Comparison of ENCODE assay signal across 17 cellular contexts in genomic region chr2:162012565-162012869, GRCh38.
DNase-seq lines count a peak whose midpoint lies in the region; ATAC-seq and TF ChIP-seq lines count a peak whose summit lies in the region.
"Had no signal": no experiment of that assay in that cellular context is flagged by ENCODE, and none has a peak within 500 bp of the region (broad histone marks: within the 10 kb centered on the region; RNA-seq: fewer than 3 reads in every experiment).

No MANE protein-coding gene starts in this region.

- DNase-seq in activated CD4-positive, CD25-positive, alpha-beta regulatory T cell (lab: John Stamatoyannopoulos, UW): no peak
- DNase-seq in DND-41: no peak
- DNase-seq in naive thymus-derived CD8-positive, alpha-beta T cell: peak in 2 of 10 donors; percentile 20 to 25
- no peak for DNase-seq in WTC11 (ENCODE audit: low spot score)
- DNase-seq in left ventricle myocardium superior: no peak
- no peak for DNase-seq in NCI-H1417 treated with DMSO at 0.1 percent for 48 hours (lab: John Stamatoyannopoulos, UW)
- DNase-seq: hippocampal formation, KG1, NCI-H1105, NCI-H526, SHP77 treated with DMSO at 0.1 percent for 48 hours, T-helper 9 cell, thyroid gland had no signal

- CTCF ChIA-PET in WTC11 (lab: Charles Lee): no interaction called here

- H3K4me3 ChIP-seq in DND-41 (ENCODE audit: low read depth in 1 of 2, low read length in 2 of 2): no peak overlapping the region
- H3K4me3 ChIP-seq: BLaER1, neural progenitor cell, thyroid gland had no signal

- H4K20me1 ChIP-seq in DND-41 (ENCODE audit: insufficient read depth, low read length): no peaks in the 10 kb centered on the region
- H4K20me1 ChIP-seq: BLaER1 had no signal

- intact Hi-C loops in left ventricle myocardium superior (cut with micrococcal nuclease): no loop called here

- 0 out of 2 replicates have a peak, but pooled peaks cover 4% of the 10 kb centered on the region for H3K79me2 ChIP-seq in DND-41 (ENCODE audit: insufficient read depth, low read length)

- TF ChIP-seq CTCF in DND-41 (IDR thresholded peaks at IDR 0.05; ENCODE audit: borderline replicate concordance, extremely low read depth, low read length, poor library complexity, severe bottlenecking) (no peak), WTC11 (IDR thresholded peaks at IDR 0.05) (no peak)

- peak overlapping the region; percentile 37 for H3K9ac ChIP-seq in DND-41 (ENCODE audit: low read depth, low read length)
- H3K9ac ChIP-seq: BLaER1, neural progenitor cell had no signal

- H3K27me3 Mint-ChIP-seq in activated naive CD8-positive, alpha-beta T cell: no peaks in the 10 kb centered on the region
- no peaks in the 10 kb centered on the region for H3K27me3 Mint-ChIP-seq in naive thymus-derived CD8-positive, alpha-beta T cell
- H3K27me3 Mint-ChIP-seq in WTC11 (ENCODE audit: low read depth): no peaks in the 10 kb centered on the region

- H3K27ac Mint-ChIP-seq in activated naive CD8-positive, alpha-beta T cell: peak overlapping the region; percentile 98
- peak overlapping the region; percentile 93 to 99 (median 97) for H3K27ac Mint-ChIP-seq in naive thymus-derived CD8-positive, alpha-beta T cell
- no peak overlapping the region for H3K27ac Mint-ChIP-seq in WTC11
- H3K27ac Mint-ChIP-seq: neural progenitor cell had no signal

- H3K36me3 ChIP-seq in DND-41 (ENCODE audit: insufficient read depth, low read length): peaks cover 81% of the 10 kb centered on the region
- H3K36me3 ChIP-seq: BLaER1, neural progenitor cell, thyroid gland had no signal

- peaks cover 3% of the 10 kb centered on the region for H3K9me3 Mint-ChIP-seq in activated naive CD8-positive, alpha-beta T cell (ENCODE audit: low read depth)
- no peaks in the 10 kb centered on the region for H3K9me3 Mint-ChIP-seq in naive thymus-derived CD8-positive, alpha-beta T cell
- no peaks in the 10 kb centered on the region for H3K9me3 Mint-ChIP-seq in WTC11
- H3K9me3 Mint-ChIP-seq: neural progenitor cell had no signal

- H3K9me3 ChIP-seq in DND-41 (ENCODE audit: insufficient read depth, low read length, severe bottlenecking): no peaks in the 10 kb centered on the region
- H3K9me3 ChIP-seq: BLaER1, thyroid gland had no signal

- peaks cover 80% of the 10 kb centered on the region for H3K4me1 Mint-ChIP-seq in activated naive CD8-positive, alpha-beta T cell (ENCODE audit: low read depth)
- peaks cover 30 to 73% (median 67%) of the 10 kb centered on the region in 4 donors for H3K4me1 Mint-ChIP-seq in naive thymus-derived CD8-positive, alpha-beta T cell
- peaks cover 29% of the 10 kb centered on the region for H3K4me1 Mint-ChIP-seq in WTC11

- no peaks in the 10 kb centered on the region for H3K27me3 ChIP-seq in DND-41 (ENCODE audit: insufficient read depth, low read length, poor library complexity)
- H3K27me3 ChIP-seq: BLaER1, neural progenitor cell, thyroid gland had no signal

- ATAC-seq in activated CD4-positive, CD25-positive, alpha-beta regulatory T cell treated with anti-CD3 and anti-CD28 coated beads, Interleukin-2, amount 50 U/mL, for 24 hours: peak; percentile 13 to 32
- peak; percentile 31 for ATAC-seq in DND-41 (ENCODE audit: insufficient read depth, low read depth)
- ATAC-seq in naive thymus-derived CD8-positive, alpha-beta T cell: peak in 1 of 2 donors; percentile 14
- no peak for ATAC-seq in WTC11
- ATAC-seq in left ventricle myocardium superior: no peak

- H2AFZ ChIP-seq in DND-41 (ENCODE audit: low read depth, low read length): no peak overlapping the region
- H2AFZ ChIP-seq: neural progenitor cell had no signal

- H3K4me1 ChIP-seq in DND-41 (ENCODE audit: insufficient read depth, low read length): peaks cover 70% of the 10 kb centered on the region
- H3K4me1 ChIP-seq: BLaER1, thyroid gland had no signal

- peak overlapping the region; percentile 72 for H3K27ac ChIP-seq in DND-41 (ENCODE audit: low read length)
- H3K27ac ChIP-seq: BLaER1, neural progenitor cell, thyroid gland had no signal

- H3K4me3 Mint-ChIP-seq in activated naive CD8-positive, alpha-beta T cell: peak overlapping the region; percentile 33
- peak overlapping the region in 9 of 10 donors; percentile 37 to 67 (median 62) for H3K4me3 Mint-ChIP-seq in naive thymus-derived CD8-positive, alpha-beta T cell
- no peak overlapping the region for H3K4me3 Mint-ChIP-seq in WTC11
- H3K4me3 Mint-ChIP-seq: neural progenitor cell had no signal

- H3K36me3 Mint-ChIP-seq in activated naive CD8-positive, alpha-beta T cell: peaks cover 17% of the 10 kb centered on the region
- H3K36me3 Mint-ChIP-seq in naive thymus-derived CD8-positive, alpha-beta T cell: peaks cover 0 to 8% (median 0%) of the 10 kb centered on the region in 3 donors
- no peaks in the 10 kb centered on the region for H3K36me3 Mint-ChIP-seq in WTC11
- H3K36me3 Mint-ChIP-seq: neural progenitor cell had no signal

- H3K4me2 ChIP-seq in DND-41 (ENCODE audit: insufficient read depth, low read length): peak overlapping the region; percentile 21
- H3K4me2 ChIP-seq: BLaER1, neural progenitor cell had no signal

- POLR2A ChIA-PET in naive thymus-derived CD8-positive, alpha-beta T cell (lab: Charles Lee): interaction anchor here (1.4 to 5.5 kb wide), 4 partner anchors 9 to 60 kb away, joined by 4 to 43 read pairs (median 11); partner anchors contain the start of gene DPP4
- POLR2A ChIA-PET in WTC11 (lab: Charles Lee): no interaction called here

TF ChIP-seq in WTC11, 78 proteins besides CTCF, POLR2A, EP300 and RAD21 (continues in another document):
- TF ChIP-seq E2F4 (CRISPR knock-in tag; IDR thresholded peaks at IDR 0.05; ENCODE audit: borderline replicate concordance, low read depth): no peak
- TF ChIP-seq ZNF671 (CRISPR knock-in tag; IDR thresholded peaks at IDR 0.05): no peak
- no peak for TF ChIP-seq ZNF423 (CRISPR knock-in tag; IDR thresholded peaks at IDR 0.05)
- no peak for TF ChIP-seq IRF2 (CRISPR knock-in tag; IDR thresholded peaks at IDR 0.05; ENCODE audit: borderline replicate concordance, low read depth)
- no peak for TF ChIP-seq CBFB (CRISPR knock-in tag; IDR thresholded peaks at IDR 0.05; ENCODE audit: low read depth)
- no peak for TF ChIP-seq ZNF532 (CRISPR knock-in tag; IDR thresholded peaks at IDR 0.05; ENCODE audit: borderline replicate concordance)
- no peak for TF ChIP-seq JUN (CRISPR knock-in tag; IDR thresholded peaks at IDR 0.05)

Comparison
In these comparisons a context has a peak if more than half of its experiments do, and no peak if none do; other contexts are left out.
1. ATAC-seq: peak in activated CD4-positive, CD25-positive, alpha-beta regulatory T cell treated with anti-CD3 and anti-CD28 coated beads, Interleukin-2, amount 50 U/mL, for 24 hours (2 of 2) and DND-41 (single experiment); none in WTC11 (single experiment) and left ventricle myocardium superior (single experiment).